ENCODE assay signal across 23 cellular contexts in the genomic region with DNA sequence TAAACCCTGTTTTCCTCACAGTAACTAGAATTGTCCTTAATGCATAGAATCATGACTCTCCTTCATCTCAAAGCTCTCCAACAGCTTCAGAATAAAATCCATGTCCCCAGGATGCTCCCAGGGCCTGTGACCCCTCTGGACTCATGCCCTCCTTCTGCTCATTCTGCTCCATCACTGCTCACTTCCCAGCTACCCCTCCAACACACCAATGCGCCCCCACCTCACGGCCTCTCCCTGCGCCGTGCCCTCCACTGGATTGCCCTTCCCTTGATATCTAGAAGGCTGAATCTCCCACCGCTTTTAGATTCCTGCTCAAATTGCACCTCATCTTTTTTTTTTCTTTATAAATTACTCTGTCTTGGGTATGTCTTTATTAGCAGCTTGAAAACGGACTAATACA.
"Had no signal": no experiment of that assay in that cellular context is flagged by ENCODE, and none has a peak within 500 bp of the region (broad histone marks: within the 10 kb centered on the region; RNA-seq: fewer than 3 reads in every experiment).

No MANE protein-coding gene starts in this region.

- DNase-seq: heart left ventricle; hypothalamus; islet precursor cell; left ventricle myocardium inferior; mesendoderm; midbrain; naive thymus-derived CD8-positive, alpha-beta T cell; ovary; retina; right cardiac atrium; small intestine; spleen; stimulated activated CD4-positive, alpha-beta T cell treated with anti-CD3 and anti-CD28 coated beads, Interleukin-4, amount 100 ng/mL, for 24 hours; stimulated activated naive CD4-positive, alpha-beta T cell; substantia nigra; uterus had no signal

- H3K27ac Mint-ChIP-seq: nephron; stimulated activated effector memory CD8-positive, alpha-beta T cell treated with anti-CD3 and anti-CD28 coated beads, Interleukin-12 subunit alpha, Interleukin-12 subunit beta, amount 100 ng/mL, for 72 hours; stimulated activated naive CD8-positive, alpha-beta T cell treated with anti-CD3 and anti-CD28 coated beads, Interleukin-15, Interleukin-2, amounts not matched to agents 100 ng/mL and 50 ng/mL, for 24 hours; type B pancreatic cell had no signal

- H3K4me1 ChIP-seq: prostate gland, uterus had no signal

- H3K9me3 ChIP-seq: heart left ventricle, left ventricle myocardium inferior, ovary, prostate gland, spleen, tibial nerve, uterus had no signal

- H3K4me3 ChIP-seq: heart left ventricle, left ventricle myocardium inferior, lung, ovary, prostate gland, spleen, tibial nerve, uterus had no signal

- H3K36me3 Mint-ChIP-seq: naive thymus-derived CD8-positive, alpha-beta T cell; stimulated activated effector memory CD8-positive, alpha-beta T cell treated with anti-CD3 and anti-CD28 coated beads, Interleukin-12 subunit alpha, Interleukin-12 subunit beta, amount 100 ng/mL, for 72 hours; type B pancreatic cell had no signal

- H3K9me3 Mint-ChIP-seq: naive thymus-derived CD8-positive, alpha-beta T cell; nephron; stimulated activated effector memory CD8-positive, alpha-beta T cell treated with anti-CD3 and anti-CD28 coated beads, Interleukin-12 subunit alpha, Interleukin-12 subunit beta, amount 100 ng/mL, for 72 hours; stimulated activated naive CD8-positive, alpha-beta T cell treated with anti-CD3 and anti-CD28 coated beads, Interleukin-15, Interleukin-2, amounts not matched to agents 100 ng/mL and 50 ng/mL, for 24 hours; type B pancreatic cell had no signal

- H3K36me3 ChIP-seq: heart left ventricle, left ventricle myocardium inferior, ovary, prostate gland, spleen, tibial nerve, uterus had no signal

- H3K4me3 Mint-ChIP-seq: nephron; stimulated activated effector memory CD8-positive, alpha-beta T cell treated with anti-CD3 and anti-CD28 coated beads, Interleukin-12 subunit alpha, Interleukin-12 subunit beta, amount 100 ng/mL, for 72 hours; stimulated activated naive CD8-positive, alpha-beta T cell treated with anti-CD3 and anti-CD28 coated beads, Interleukin-15, Interleukin-2, amounts not matched to agents 100 ng/mL and 50 ng/mL, for 24 hours; type B pancreatic cell had no signal

- ATAC-seq: heart left ventricle; naive thymus-derived CD8-positive, alpha-beta T cell; right cardiac atrium; stimulated activated effector memory CD8-positive, alpha-beta T cell treated with anti-CD3 and anti-CD28 coated beads, Interleukin-12 subunit alpha, Interleukin-12 subunit beta, amount 100 ng/mL, for 72 hours had no signal

- H3K27ac ChIP-seq: ovary, prostate gland, spleen had no signal

- H3K27me3 ChIP-seq: heart left ventricle, ovary, spleen, tibial nerve, uterus had no signal

- H3K27me3 Mint-ChIP-seq: naive thymus-derived CD8-positive, alpha-beta T cell; stimulated activated naive CD8-positive, alpha-beta T cell treated with anti-CD3 and anti-CD28 coated beads, Interleukin-15, Interleukin-2, amounts not matched to agents 100 ng/mL and 50 ng/mL, for 24 hours had no signal
